In the genomic region with DNA sequence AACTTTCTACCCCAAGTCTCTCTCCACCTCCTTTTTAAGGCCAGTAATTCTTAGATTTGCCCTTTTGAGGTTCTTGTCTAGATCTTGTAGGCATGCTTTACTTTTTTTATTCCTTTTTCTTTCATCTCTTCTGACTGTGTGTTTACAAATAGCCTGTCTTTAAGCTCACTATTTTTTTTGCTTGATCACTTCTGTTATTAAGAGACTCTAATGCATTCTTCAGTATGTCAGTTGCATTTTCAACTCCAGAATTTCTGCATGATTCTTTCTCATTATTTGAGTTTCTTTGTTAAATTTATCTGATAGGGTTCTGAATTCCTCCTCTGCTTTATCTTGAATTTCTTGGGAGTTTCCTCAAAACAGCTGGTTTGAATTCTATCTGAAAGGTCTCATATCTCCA, we compare ENCODE assay signal across 11 cellular contexts.
"Had no signal": no experiment of that assay in that cellular context is flagged by ENCODE, and none has a peak within 500 bp of the region (broad histone marks: within the 10 kb centered on the region; RNA-seq: fewer than 3 reads in every experiment).

No MANE protein-coding gene starts in this region.

- H3K4me3 ChIP-seq: GM23248, GM23338, HAP-1 had no signal

- H3K4me3 Mint-ChIP-seq: GM23338, H9, HFFc6 had no signal

- H3K4me1 Mint-ChIP-seq: GM23338, H9 had no signal

- DNase-seq: GM23248, GOT3, H7, H9, HCEC 1CT, HFFc6 had no signal

- H3K9ac ChIP-seq: GM23248 had no signal

- H3K36me3 ChIP-seq: HAP-1 had no signal

- H3K4me2 ChIP-seq: GM23338 had no signal

- H3K27ac Mint-ChIP-seq: GM23338, H9, HFFc6 had no signal

- H3K27ac ChIP-seq: GM23248 had no signal

- H2AFZ ChIP-seq: GM23248, GM23338 had no signal

- FAIRE-seq: H1, H54 had no signal

- H3K4me1 ChIP-seq: HAP-1 had no signal

- ATAC-seq: GM23338, HCT116 had no signal
